In genomic region chr10:69403519-69403918, GRCh38 we compare ENCODE assay signal across 17 cellular contexts. TPM values are rescaled to one million over a fixed set of nuclear protein-coding genes. Genes with fewer than 3 reads are reported as not detected.
DNase-seq lines count a peak whose midpoint lies in the region; ATAC-seq, FAIRE-seq and TF ChIP-seq lines count a peak whose summit lies in the region.
"Had no signal": no experiment of that assay in that cellular context is flagged by ENCODE, and none has a peak within 500 bp of the region (broad histone marks: within the 10 kb centered on the region; RNA-seq: fewer than 3 reads in every experiment).

No MANE protein-coding gene starts in this region.

- TF ChIP-seq CTCF in left ventricle myocardium inferior (IDR thresholded peaks at IDR 0.05; ENCODE audit: borderline replicate concordance) (no peak), K562 (IDR thresholded peaks at IDR 0.05 in 2 of 3, conservative IDR thresholded peaks at IDR 0.05 in 1 of 3; ENCODE audit: insufficient read depth in 2 of 3, low read depth in 1 of 3, low read length in 3 of 3) (no peak), foreskin fibroblast (IDR thresholded peaks at IDR 0.05; ENCODE audit: low read depth, low read length) (no peak), vagina (IDR thresholded peaks at IDR 0.05) (no peak)

- POLR2A ChIA-PET in K562 (lab: Yijun Ruan, JAX) = interaction anchor here (1.8 kb wide), 1 partner anchor 11 kb away, joined by 6 read pairs; no protein-coding TSS in a partner anchor

- no peak overlapping the region for H3K4me3 ChIP-seq in left ventricle myocardium inferior
- no peak overlapping the region for H3K4me3 ChIP-seq in K562
- no peak overlapping the region for H3K4me3 ChIP-seq in foreskin fibroblast (ENCODE audit: low read depth in 1 of 2, low read length in 2 of 2)
- no peak overlapping the region for H3K4me3 ChIP-seq in vagina
- no peak overlapping the region for H3K4me3 ChIP-seq in small intestine (ENCODE audit: low read depth in 1 of 2, low read length in 2 of 2)
- H3K4me3 ChIP-seq: hepatocyte, MG63, tibial nerve had no signal

- in situ Hi-C loops in K562 (cut with MboI) = no loop called here

- DNase-seq in left ventricle myocardium inferior = no peak
- no peak for DNase-seq in Right ventricle myocardium superior
- DNase-seq in K562 (ENCODE audit: extremely low read depth in 1 of 4, low spot score in 3 of 4) = no peak
- DNase-seq in foreskin fibroblast = peak; percentile 84 to 88
- no peak for DNase-seq in vagina (ENCODE audit: extremely low spot score in 2 of 2)
- DNase-seq in small intestine = no peak
- no peak for DNase-seq in 8988T
- DNase-seq: activated naive CD4-positive, alpha-beta T cell treated with anti-CD3 and anti-CD28 coated beads for 36 hours; AML-193; central memory CD4-positive, alpha-beta T cell; MG63; NCI-H2081 treated with DMSO at 0.1 percent for 48 hours; stimulated activated CD8-positive, alpha-beta memory T cell treated with anti-CD3 and anti-CD28 coated beads, Interleukin-4, amount 100 ng/mL, for 48 hours had no signal

- H3K27me3 ChIP-seq in left ventricle myocardium inferior (ENCODE audit: low read depth) (no peaks in the 10 kb centered on the region), K562 (ENCODE audit: control insufficient read depth in 2 of 2, insufficient read depth in 2 of 2, low read length in 2 of 2) (no peaks in the 10 kb centered on the region), vagina (no peaks in the 10 kb centered on the region), small intestine (ENCODE audit: control insufficient read depth in 2 of 2, insufficient read depth in 2 of 2, low read length in 2 of 2) (no peaks in the 10 kb centered on the region)
- H3K27me3 ChIP-seq: hepatocyte, MG63, tibial nerve had no signal

- H4K20me1 ChIP-seq in K562 (replicated peaks; ENCODE audit: control insufficient read depth, insufficient read depth, low read length) = 0 out of 2 replicates have a peak, but pooled peaks cover 4% of the 10 kb centered on the region

- H2AFZ ChIP-seq in K562 (ENCODE audit: low read depth, low read length) = no peak overlapping the region
- H2AFZ ChIP-seq: hepatocyte had no signal

- intact Hi-C loops in left ventricle myocardium inferior (cut with micrococcal nuclease) (no loop called here), Right ventricle myocardium superior (cut with DNase I) (no loop called here), K562 (cut with micrococcal nuclease) (no loop called here), vagina (cut with DNase I) (no loop called here)

- peak; percentile 73 for FAIRE-seq in K562 (lab: Jason Lieb, UNC)
- FAIRE-seq in small intestine (lab: Jason Lieb, UNC) = no peak

- H3K36me3 ChIP-seq in left ventricle myocardium inferior (peaks cover 40% of the 10 kb centered on the region), K562 (ENCODE audit: control insufficient read depth, insufficient read depth, low read length) (peaks cover 58% of the 10 kb centered on the region), vagina (peaks cover 0 to 27% of the 10 kb centered on the region in 2 donors), small intestine (ENCODE audit: control insufficient read depth in 2 of 2, insufficient read depth in 2 of 2, low read length in 2 of 2) (no peaks in the 10 kb centered on the region)

- TF ChIP-seq RAD21 in K562 (CRISPR knock-in tag; conservative IDR thresholded peaks at IDR 0.05 in 1 of 2, IDR thresholded peaks at IDR 0.05 in 1 of 2) = no peak

- peaks cover 2% of the 10 kb centered on the region for H3K9me1 ChIP-seq in K562 (ENCODE audit: control insufficient read depth, insufficient read depth, low read length)

- H3K4me1 ChIP-seq in left ventricle myocardium inferior (peaks cover 67% of the 10 kb centered on the region), K562 (replicated peaks in 1 of 2; ENCODE audit: control insufficient read depth in 2 of 2, insufficient read depth in 2 of 2, low read length in 2 of 2) (peaks cover 4 to 23% of the 10 kb centered on the region in 2 experiments; a peak in 4 of 5 replicates), vagina (peaks cover 62% of the 10 kb centered on the region), small intestine (ENCODE audit: control insufficient read depth in 2 of 2, insufficient read depth in 1 of 2, low read depth in 1 of 2, low read length in 1 of 2) (no peaks in the 10 kb centered on the region)

- CTCF ChIA-PET in K562 (lab: Yijun Ruan, JAX; ENCODE audit: low intra/inter-chr PET ratio) = no interaction called here

- WGBS in K562 (ENCODE audit: insufficient coverage, low coverage, missing lambda C conversion rate) = 67% methylated on average over 3 of the region's 3 CpGs
- WGBS in small intestine, 3 donors = 60 to 64% (median 62%) methylated on average over 3 of the region's 3 CpGs

- H3K9ac ChIP-seq in K562 (ENCODE audit: insufficient read depth in 1 of 2, low read depth in 2 of 2, low read length in 2 of 2) = no peak overlapping the region

- H3K9me3 ChIP-seq in left ventricle myocardium inferior (replicated peaks) = no peaks in the 10 kb centered on the region
- no peaks in the 10 kb centered on the region for H3K9me3 ChIP-seq in K562 (replicated peaks; ENCODE audit: control insufficient read depth, insufficient read depth, low read depth, low read length)
- no peaks in the 10 kb centered on the region for H3K9me3 ChIP-seq in vagina
- no peaks in the 10 kb centered on the region for H3K9me3 ChIP-seq in small intestine (ENCODE audit: control insufficient read depth, low read depth)
- H3K9me3 ChIP-seq: tibial nerve had no signal

- no peaks in the 10 kb centered on the region for H3K79me2 ChIP-seq in K562 (ENCODE audit: control insufficient read depth, insufficient read depth, low read length)
- H3K79me2 ChIP-seq: hepatocyte had no signal

- BruUV-seq in K562 (replicated peaks; lab: Mats Ljungman, UMichigan) = no TSS peak

- TF ChIP-seq EP300 in K562 (IDR thresholded peaks at IDR 0.05; ENCODE audit: low read length) = no peak

- ATAC-seq in Right ventricle myocardium superior (ENCODE audit: poor library complexity) = no peak
- ATAC-seq in K562 = no peak
- no peak for ATAC-seq in GM21423 (IDR thresholded peaks at IDR 0.05; ENCODE audit: unreplicated experiment)
- ATAC-seq: Panc1 had no signal

- 0 out of 2 replicates have a peak, but pooled peaks have one; percentile 5 for TF ChIP-seq POLR2A in K562 (conservative IDR thresholded peaks at IDR 0.05)
- no peak for TF ChIP-seq POLR2A in vagina (IDR thresholded peaks at IDR 0.05)

- no peak overlapping the region for H3K4me2 ChIP-seq in K562 (ENCODE audit: insufficient read depth, low read length)
- H3K4me2 ChIP-seq: hepatocyte had no signal

- peak overlapping the region; percentile 92 for H3K27ac ChIP-seq in left ventricle myocardium inferior (replicated peaks)
- H3K27ac ChIP-seq in K562 (ENCODE audit: extremely low read depth, low read depth, low read length) = no peak overlapping the region
- peak overlapping the region; percentile 48 for H3K27ac ChIP-seq in vagina
- H3K27ac ChIP-seq in small intestine (ENCODE audit: low read depth in 1 of 2, low read length in 1 of 2) = no peak overlapping the region
- H3K27ac ChIP-seq: hepatocyte had no signal

RNA-seq across cellular contexts. Expression of gene TACR2, which starts 13.2 kb away (rescaled TPM):
- total RNA-seq in left ventricle myocardium inferior (not detected), Right ventricle myocardium superior (0.24 TPM), K562 (2014; rRNA removed) (not detected in 2 replicates), K562 (2014; rRNA removed; fragmentation: Illumina TruSeq; extraction: Trizol) (not detected in 2 replicates), K562 (2015; rRNA removed; fragmentation: Illumina TruSeq; extraction: Trizol) (not detected in 2 replicates), K562 (2021) (not detected in 2 replicates), vagina (6.1 TPM)
- not detected in 2 replicates for total RNA-seq in K562 (2011; cell fraction: chromatin; rRNA removed; ENCODE audit: low replicate concordance)
- total RNA-seq in K562 (2011; cell fraction: nucleolus; rRNA removed) = not detected in 2 replicates
- not detected in 2 replicates for total RNA-seq in K562 (2011; cell fraction: nucleoplasm; rRNA removed)
- polyA plus RNA-seq in K562 (2011; rRNA removed) (not detected in 2 replicates), K562 (2014; fragmentation: Illumina TruSeq; extraction: Trizol) (not detected in 2 replicates), K562 (2014; fragmentation: Nextera tagmentation; extraction: Ambion mirVana) (not detected), K562 (2014; rRNA removed) (not detected in 2 replicates), small intestine (1 to 10 TPM in 1 of 3 donors, under 1 TPM in 1, not detected in 1; 0.81 to 4.0 TPM)
- not detected in 2 replicates for polyA plus RNA-seq in K562 (2011; cell fraction: cytosol; rRNA removed)
- not detected in 2 replicates for polyA plus RNA-seq in K562 (2011; cell fraction: nucleus; rRNA removed)
- polyA plus RNA-seq in K562 (2012) = 0.20 and 0.22 TPM in 2 replicates
- not detected in 2 replicates for polyA minus RNA-seq in K562 (2011; rRNA and poly(A)+ RNA removed)
- polyA minus RNA-seq in K562 (2011; cell fraction: cytosol; rRNA and poly(A)+ RNA removed) = not detected in 2 replicates
- not detected in 2 replicates for polyA minus RNA-seq in K562 (2011; cell fraction: nucleus; rRNA and poly(A)+ RNA removed)
- total RNA-seq: activated naive CD4-positive, alpha-beta T cell treated with anti-CD3 and anti-CD28 coated beads for 36 hours had no signal
- polyA plus RNA-seq: hepatocyte had no signal

RNA-seq across cellular contexts. Expression of gene TSPAN15, which starts 47.7 kb away (rescaled TPM):
- total RNA-seq in left ventricle myocardium inferior = 6.8 TPM
- total RNA-seq in Right ventricle myocardium superior = 9.5 TPM
- 0.95 TPM in 1 of 2 replicates, not detected in the other for total RNA-seq in K562 (2011; cell fraction: chromatin; rRNA removed; ENCODE audit: low replicate concordance)
- total RNA-seq in K562 (2011; cell fraction: nucleolus; rRNA removed) = 0.17 and 0.66 TPM in 2 replicates
- total RNA-seq in K562 (2011; cell fraction: nucleoplasm; rRNA removed) = 0.38 TPM in 1 of 2 replicates, not detected in the other
- total RNA-seq in K562 (2014; rRNA removed) = 0.78 and 1.0 TPM in 2 replicates
- 0.33 and 0.35 TPM in 2 replicates for total RNA-seq in K562 (2014; rRNA removed; fragmentation: Illumina TruSeq; extraction: Trizol)
- total RNA-seq in K562 (2015; rRNA removed; fragmentation: Illumina TruSeq; extraction: Trizol) = 0.19 and 0.36 TPM in 2 replicates
- total RNA-seq in K562 (2021) = 0.53 and 0.83 TPM in 2 replicates
- 0.45 and 0.64 TPM in 2 replicates for polyA plus RNA-seq in K562 (2011; rRNA removed)
- 0.81 and 0.88 TPM in 2 replicates for polyA plus RNA-seq in K562 (2011; cell fraction: cytosol; rRNA removed)
- polyA plus RNA-seq in K562 (2011; cell fraction: nucleus; rRNA removed) = 0.71 and 0.73 TPM in 2 replicates
- 0.59 and 0.89 TPM in 2 replicates for polyA plus RNA-seq in K562 (2012)
- polyA plus RNA-seq in K562 (2014; fragmentation: Illumina TruSeq; extraction: Trizol) = 0.26 and 0.45 TPM in 2 replicates
- not detected for polyA plus RNA-seq in K562 (2014; fragmentation: Nextera tagmentation; extraction: Ambion mirVana)
- 0.36 and 1.2 TPM in 2 replicates for polyA plus RNA-seq in K562 (2014; rRNA removed)
- 0.48 and 0.53 TPM in 2 replicates for polyA minus RNA-seq in K562 (2011; rRNA and poly(A)+ RNA removed)
- polyA minus RNA-seq in K562 (2011; cell fraction: cytosol; rRNA and poly(A)+ RNA removed) = 0.95 and 2.6 TPM in 2 replicates
- 1.1 TPM in 2 replicates for polyA minus RNA-seq in K562 (2011; cell fraction: nucleus; rRNA and poly(A)+ RNA removed)
- total RNA-seq in vagina = 26.5 TPM
- polyA plus RNA-seq in small intestine = 10 to 100 TPM; 43.2 to 72.1 (median 47.0) TPM

Comparison
In these comparisons a context has a peak if more than half of its experiments do, and no peak if none do; other contexts are left out.
1. DNase-seq: peak in foreskin fibroblast (2 of 2); none in left ventricle myocardium inferior (single experiment), Right ventricle myocardium superior (single experiment), K562 (0 of 4), vagina (0 of 2), small intestine (single experiment) and 8988T (single experiment).
2. H3K27ac ChIP-seq: peak in left ventricle myocardium inferior (single experiment) and vagina (single experiment); none in K562 (single experiment) and small intestine (0 of 2).